23 cellular contexts compared by ENCODE assay signal in genomic region chr7:138066954-138067394, GRCh38. TPM values are rescaled to one million over a fixed set of nuclear protein-coding genes. Genes with fewer than 3 reads are reported as not detected.
DNase-seq lines count a peak whose midpoint lies in the region; ATAC-seq and TF ChIP-seq lines count a peak whose summit lies in the region.
"Had no signal": no experiment of that assay in that cellular context is flagged by ENCODE, and none has a peak within 500 bp of the region (broad histone marks: within the 10 kb centered on the region; RNA-seq: fewer than 3 reads in every experiment).

No MANE protein-coding gene starts in this region.

- no peaks in the 10 kb centered on the region for H3K36me3 Mint-ChIP-seq in CD4-positive, alpha-beta T cell (ENCODE audit: low read depth)
- H3K36me3 Mint-ChIP-seq: activated naive CD4-positive, alpha-beta T cell treated with anti-CD3 and anti-CD28 coated beads, Interleukin-2, amount 50 U/mL, for 72 hours; CD8-positive, alpha-beta T cell; natural killer cell had no signal

- H3K4me2 ChIP-seq in mesenchymal stem cell (ENCODE audit: low read length, poor library complexity, severe bottlenecking) = no peak overlapping the region

- no peak overlapping the region for H3K14ac ChIP-seq in mesenchymal stem cell (ENCODE audit: low read length in 2 of 2)

- no peak overlapping the region for H3K4ac ChIP-seq in mesenchymal stem cell (ENCODE audit: low read depth in 1 of 2, low read length in 2 of 2)

- H3K4me3 ChIP-seq in mesenchymal stem cell (ENCODE audit: insufficient read depth in 1 of 2, low read depth in 1 of 2, low read length in 2 of 2) = no peak overlapping the region
- H3K4me3 ChIP-seq: heart left ventricle, K562 had no signal

- no peaks in the 10 kb centered on the region for H3K9me3 ChIP-seq in mesenchymal stem cell (ENCODE audit: control insufficient read depth, low read length)
- no peaks in the 10 kb centered on the region for H3K9me3 ChIP-seq in CD4-positive, alpha-beta T cell (ENCODE audit: control insufficient read depth, low read length)
- H3K9me3 ChIP-seq: heart left ventricle had no signal

- no peak overlapping the region for H4K91ac ChIP-seq in mesenchymal stem cell (ENCODE audit: low read length)

- DNase-seq in mesenchymal stem cell (no peak), activated gamma-delta T cell (lab: John Stamatoyannopoulos, UW) (no peak), DMS53 (lab: John Stamatoyannopoulos, UW) (no peak)
- DNase-seq in CD4-positive, alpha-beta T cell = no peak
- DNase-seq: activated CD4-positive, alpha-beta T cell treated with anti-CD3 and anti-CD28 coated beads, Interleukin-2, amount 50 U/mL, for 4 hours; activated T-cell treated with anti-CD3 and anti-CD28 coated beads, Interleukin-2, amount 50 U/mL, for 4 hours; CD8-positive, alpha-beta T cell; DMS79 treated with DMSO at 0.1 percent for 48 hours; heart left ventricle; natural killer cell; NCI-H2029; NCI-H510A; Right ventricle myocardium superior had no signal

- peak overlapping the region; percentile 77 for H3K27ac ChIP-seq in mesenchymal stem cell (ENCODE audit: low read length, poor library complexity, severe bottlenecking)
- H3K27ac ChIP-seq in CD4-positive, alpha-beta T cell (ENCODE audit: low read depth, low read length) = no peak overlapping the region
- H3K27ac ChIP-seq: heart left ventricle had no signal

- H3K27me3 Mint-ChIP-seq in CD4-positive, alpha-beta T cell = peaks cover 22% of the 10 kb centered on the region

- no peak overlapping the region for H2BK12ac ChIP-seq in mesenchymal stem cell (ENCODE audit: low read length in 2 of 2)

- H4K8ac ChIP-seq in mesenchymal stem cell (ENCODE audit: low read length) = no peak overlapping the region

- no peak overlapping the region for H3K18ac ChIP-seq in mesenchymal stem cell (ENCODE audit: low read depth in 1 of 2, low read length in 2 of 2)

- no peaks in the 10 kb centered on the region for H3K4me1 Mint-ChIP-seq in CD4-positive, alpha-beta T cell (ENCODE audit: low read depth)
- H3K4me1 Mint-ChIP-seq: natural killer cell had no signal

- POLR2A ChIA-PET in CD4-positive, alpha-beta T cell (lab: Charles Lee) = no interaction called here

- WGBS in mesenchymal stem cell = 100% methylated on average over 1 of the region's 1 CpG

- H2BK5ac ChIP-seq in mesenchymal stem cell (ENCODE audit: low read depth, low read length, poor library complexity, severe bottlenecking) = no peak overlapping the region

- H3K4me3 Mint-ChIP-seq in CD4-positive, alpha-beta T cell = no peak overlapping the region
- H3K4me3 Mint-ChIP-seq: activated T-cell treated with anti-CD3 and anti-CD28 coated beads, Interleukin-2, amount 50 U/mL, for 4 hours; CD8-positive, alpha-beta T cell; natural killer cell had no signal

- ATAC-seq in GM19043 (IDR thresholded peaks at IDR 0.05; ENCODE audit: low read depth, unreplicated experiment) = peak; percentile 69
- ATAC-seq in HG02623 (IDR thresholded peaks at IDR 0.05; ENCODE audit: unreplicated experiment) = peak; percentile 65
- peak; percentile 82 for ATAC-seq in HG03354 (IDR thresholded peaks at IDR 0.05; ENCODE audit: poor library complexity, severe bottlenecking, unreplicated experiment)
- ATAC-seq in CD4-positive, alpha-beta T cell (ENCODE audit: poor library complexity) = no peak
- no peak for ATAC-seq in GM19023 (IDR thresholded peaks at IDR 0.05; ENCODE audit: unreplicated experiment)
- ATAC-seq: activated naive CD4-positive, alpha-beta T cell treated with anti-CD3 and anti-CD28 coated beads, Interleukin-2, amount 50 U/mL, for 72 hours; activated T-cell treated with anti-CD3 and anti-CD28 coated beads, Interleukin-2, amount 50 U/mL, for 4 hours; CD8-positive, alpha-beta T cell; heart left ventricle; K562; natural killer cell had no signal

- H3K27me3 ChIP-seq in mesenchymal stem cell (ENCODE audit: control insufficient read depth in 1 of 2, insufficient read depth in 1 of 2, low read length in 2 of 2) = peaks cover 0 to 4% of the 10 kb centered on the region in 2 experiments
- peaks cover 6% of the 10 kb centered on the region for H3K27me3 ChIP-seq in CD4-positive, alpha-beta T cell (ENCODE audit: control insufficient read depth, insufficient read depth, low read length)

- no peak overlapping the region for H2BK15ac ChIP-seq in mesenchymal stem cell (ENCODE audit: low read depth, poor library complexity, severe bottlenecking)

- no peak overlapping the region for H3K23ac ChIP-seq in mesenchymal stem cell (ENCODE audit: low read length in 2 of 2)

- H3K79me1 ChIP-seq in mesenchymal stem cell (replicated peaks; ENCODE audit: low read length, poor library complexity, severe bottlenecking) = no peaks in the 10 kb centered on the region

- H2BK120ac ChIP-seq in mesenchymal stem cell (ENCODE audit: low read depth, low read length) = no peak overlapping the region

- H3K27ac Mint-ChIP-seq in CD4-positive, alpha-beta T cell = no peak overlapping the region
- H3K27ac Mint-ChIP-seq: activated naive CD4-positive, alpha-beta T cell treated with anti-CD3 and anti-CD28 coated beads, Interleukin-2, amount 50 U/mL, for 72 hours; CD8-positive, alpha-beta T cell; natural killer cell had no signal

- H3K9me3 Mint-ChIP-seq in CD4-positive, alpha-beta T cell = no peaks in the 10 kb centered on the region
- H3K9me3 Mint-ChIP-seq: activated naive CD4-positive, alpha-beta T cell treated with anti-CD3 and anti-CD28 coated beads, Interleukin-2, amount 50 U/mL, for 72 hours; activated T-cell treated with anti-CD3 and anti-CD28 coated beads, Interleukin-2, amount 50 U/mL, for 4 hours; CD8-positive, alpha-beta T cell; natural killer cell had no signal

- TF ChIP-seq CTCF in CD4-positive, alpha-beta T cell (IDR thresholded peaks at IDR 0.05) = no peak

- intact Hi-C loops in CD4-positive, alpha-beta T cell (cut with DNase I, micrococcal nuclease) = no loop called here

- H3K9ac ChIP-seq in mesenchymal stem cell (ENCODE audit: low read length) = no peak overlapping the region

- no peak overlapping the region for H2AK5ac ChIP-seq in mesenchymal stem cell (ENCODE audit: low read length, severe bottlenecking)

- H3K36me3 ChIP-seq in mesenchymal stem cell (ENCODE audit: control insufficient read depth in 1 of 2, insufficient read depth in 2 of 2, low read depth in 1 of 2, low read length in 2 of 2) = no peaks in the 10 kb centered on the region
- H3K36me3 ChIP-seq: heart left ventricle had no signal

- H3K4me1 ChIP-seq in mesenchymal stem cell (ENCODE audit: control insufficient read depth, insufficient read depth, low read depth, low read length) = peaks cover 2% of the 10 kb centered on the region
- H3K4me1 ChIP-seq: heart left ventricle had no signal

- H2AFZ ChIP-seq in mesenchymal stem cell (ENCODE audit: low read depth, low read length) = no peak overlapping the region

- CTCF ChIA-PET in CD4-positive, alpha-beta T cell (lab: Charles Lee) = no interaction called here

RNA-seq across cellular contexts. Expression of gene AKR1D1, which starts 9.3 kb away (rescaled TPM):
- not detected for polyA plus RNA-seq in mesenchymal stem cell (2013, experiment 1 of 2)
- polyA plus RNA-seq in mesenchymal stem cell (2013, experiment 2 of 2) = not detected
- total RNA-seq in CD4-positive, alpha-beta T cell = not detected
- total RNA-seq: activated naive CD4-positive, alpha-beta T cell treated with anti-CD3 and anti-CD28 coated beads, Interleukin-2, amount 50 U/mL, for 72 hours; CD8-positive, alpha-beta T cell; H4; heart left ventricle; K562; mesenteric fat pad; natural killer cell; Right ventricle myocardium superior; skeletal muscle tissue; ureter had no signal
- polyA plus RNA-seq: heart left ventricle, K562 had no signal

Comparison
In these comparisons a context has a peak if more than half of its experiments do, and no peak if none do; other contexts are left out.
1. ATAC-seq: peak in GM19043 (single experiment), HG02623 (single experiment) and HG03354 (single experiment); none in CD4-positive, alpha-beta T cell (single experiment) and GM19023 (single experiment).